ENCODE assay signal across 2 cellular contexts in genomic region chr11:1917523-1918435, GRCh38.
TF ChIP-seq lines count a peak whose summit lies in the region.

No MANE protein-coding gene starts in this region.

TF ChIP-seq in endothelial cell of umbilical vein, 7 proteins besides CTCF, POLR2A, EP300 and RAD21:
- TF ChIP-seq GATA2 (IDR thresholded peaks at IDR 0.05; ENCODE audit: insufficient read depth, insufficient read length, low read depth, low read length) (no peak), FOS (IDR thresholded peaks at IDR 0.05; ENCODE audit: borderline replicate concordance, insufficient read depth, low read length) (no peak), POLR2AphosphoS5 (IDR thresholded peaks at IDR 0.05; ENCODE audit: insufficient read depth, low read depth, low read length) (no peak), MYC (IDR thresholded peaks at IDR 0.05; ENCODE audit: low read depth, low read length) (no peak), JUN (IDR thresholded peaks at IDR 0.05; ENCODE audit: borderline replicate concordance, insufficient read depth, insufficient read length, low read depth) (no peak), EZH2 (IDR thresholded peaks at IDR 0.05; ENCODE audit: borderline replicate concordance, low read depth, low read length, severe bottlenecking) (no peak), MAX (IDR thresholded peaks at IDR 0.05; ENCODE audit: insufficient read depth, insufficient read length) (no peak)

TF ChIP-seq in HEK293T, 16 proteins besides CTCF, POLR2A, EP300 and RAD21:
- no peak for TF ChIP-seq BHLHE40 (IDR thresholded peaks at IDR 0.05; ENCODE audit: borderline replicate concordance)
- no peak for TF ChIP-seq HDGF (IDR thresholded peaks at IDR 0.05; ENCODE audit: borderline replicate concordance)
- no peak for TF ChIP-seq PKNOX1 (IDR thresholded peaks at IDR 0.05)
- no peak for TF ChIP-seq ZNF384 (IDR thresholded peaks at IDR 0.05)
- no peak for TF ChIP-seq L3MBTL2 (conservative IDR thresholded peaks at IDR 0.05)
- TF ChIP-seq CTBP1 (IDR thresholded peaks at IDR 0.05; ENCODE audit: borderline replicate concordance): no peak
- no peak for TF ChIP-seq SUZ12 (IDR thresholded peaks at IDR 0.05)
- TF ChIP-seq TARDBP (IDR thresholded peaks at IDR 0.05): no peak
- no peak for TF ChIP-seq FOXA1 (IDR thresholded peaks at IDR 0.05)
- no peak for TF ChIP-seq ELF4 (IDR thresholded peaks at IDR 0.05)
- no peak for TF ChIP-seq FOXK2 (IDR thresholded peaks at IDR 0.05)
- TF ChIP-seq ARNT (IDR thresholded peaks at IDR 0.05): no peak
TF ChIP-seq in HEK293T: peak in this region for 0.
